Comparison of ENCODE assay signal across 26 cellular contexts in genomic region chr14:25178255-25178654, GRCh38.
DNase-seq lines count a peak whose midpoint lies in the region; ATAC-seq, FAIRE-seq and TF ChIP-seq lines count a peak whose summit lies in the region.
"Had no signal": no experiment of that assay in that cellular context is flagged by ENCODE, and none has a peak within 500 bp of the region (broad histone marks: within the 10 kb centered on the region; RNA-seq: fewer than 3 reads in every experiment).

No MANE protein-coding gene starts in this region.

- no peaks in the 10 kb centered on the region for H3K9me3 ChIP-seq in RWPE2 (ENCODE audit: severe bottlenecking)
- no peaks in the 10 kb centered on the region for H3K9me3 ChIP-seq in small intestine (ENCODE audit: control insufficient read depth, low read depth)
- H3K9me3 ChIP-seq in CD8-positive, alpha-beta memory T cell (ENCODE audit: low read length), result no peaks in the 10 kb centered on the region
- H3K9me3 ChIP-seq: A549, HAP-1 had no signal

- CTCF ChIA-PET in CD8-positive, alpha-beta memory T cell (lab: Charles Lee), result no interaction called here

- POLR2A ChIA-PET in CD8-positive, alpha-beta memory T cell (lab: Charles Lee), result no interaction called here

- peaks cover 4 to 18% (median 12%) of the 10 kb centered on the region in 5 donors for H3K9me3 Mint-ChIP-seq in CD8-positive, alpha-beta memory T cell

- no peaks in the 10 kb centered on the region for H3K36me3 Mint-ChIP-seq in CD8-positive, alpha-beta memory T cell
- H3K36me3 Mint-ChIP-seq: CD4-positive, CD25-positive, alpha-beta regulatory T cell had no signal

- TF ChIP-seq CTCF in RWPE2 (IDR thresholded peaks at IDR 0.05; ENCODE audit: poor library complexity, severe bottlenecking) (no peak), foreskin keratinocyte (conservative IDR thresholded peaks at IDR 0.05) (no peak), D721Med (IDR thresholded peaks at IDR 0.05; ENCODE audit: insufficient read depth, missing control alignments) (no peak)

- WGBS in small intestine, 3 donors, result 63 to 79% (median 78%) methylated on average over 3 of the region's 3 CpGs

- FAIRE-seq in small intestine (lab: Jason Lieb, UNC) (no peak), D721Med (lab: Jason Lieb, UNC) (no peak)
- FAIRE-seq: A549, GM12891, HTR-8/SVneo, RCC 7860 had no signal

- ATAC-seq in RWPE2 (ENCODE audit: low read depth) (peak; percentile 98), foreskin keratinocyte (peak; percentile 91)
- ATAC-seq: A549, GM23338 had no signal

- H3K36me3 ChIP-seq in RWPE2 (ENCODE audit: low read depth) (no peaks in the 10 kb centered on the region), small intestine (ENCODE audit: control insufficient read depth in 2 of 2, insufficient read depth in 2 of 2, low read length in 2 of 2) (no peaks in the 10 kb centered on the region)
- no peaks in the 10 kb centered on the region for H3K36me3 ChIP-seq in CD8-positive, alpha-beta memory T cell (ENCODE audit: insufficient read depth, low read length)
- H3K36me3 ChIP-seq: HAP-1 had no signal

- H3K4me3 ChIP-seq in RWPE2 (ENCODE audit: severe bottlenecking) (no peak overlapping the region), small intestine (ENCODE audit: low read depth in 1 of 2, low read length in 2 of 2) (no peak overlapping the region)
- no peak overlapping the region for H3K4me3 ChIP-seq in CD8-positive, alpha-beta memory T cell (ENCODE audit: low read length)
- H3K4me3 ChIP-seq: A549, GM23338, HAP-1 had no signal

- H3K4me1 ChIP-seq in RWPE2 (ENCODE audit: insufficient read depth, poor library complexity, severe bottlenecking), result peaks cover 24% of the 10 kb centered on the region
- H3K4me1 ChIP-seq in foreskin keratinocyte, result peaks cover 17% of the 10 kb centered on the region
- H3K4me1 ChIP-seq in small intestine (ENCODE audit: control insufficient read depth in 2 of 2, insufficient read depth in 1 of 2, low read depth in 1 of 2, low read length in 1 of 2), result no peaks in the 10 kb centered on the region
- no peaks in the 10 kb centered on the region for H3K4me1 ChIP-seq in CD8-positive, alpha-beta memory T cell (ENCODE audit: insufficient read depth, low read length)
- H3K4me1 ChIP-seq: A549, HAP-1 had no signal

- H3K4me3 Mint-ChIP-seq in CD8-positive, alpha-beta memory T cell, result no peak overlapping the region
- H3K4me3 Mint-ChIP-seq: CD4-positive, CD25-positive, alpha-beta regulatory T cell; GM23338 had no signal

- peak overlapping the region; percentile 76 for H3K27ac ChIP-seq in RWPE2 (ENCODE audit: poor library complexity, severe bottlenecking)
- H3K27ac ChIP-seq in foreskin keratinocyte, result peak overlapping the region; percentile 35
- H3K27ac ChIP-seq in small intestine (ENCODE audit: low read depth in 1 of 2, low read length in 1 of 2), result no peak overlapping the region
- H3K27ac ChIP-seq in CD8-positive, alpha-beta memory T cell (ENCODE audit: low read depth, low read length), result no peak overlapping the region
- H3K27ac ChIP-seq: A549 had no signal

- H3K4me1 Mint-ChIP-seq in CD8-positive, alpha-beta memory T cell, result no peaks in the 10 kb centered on the region
- H3K4me1 Mint-ChIP-seq: GM23338 had no signal

- H3K27me3 Mint-ChIP-seq in CD8-positive, alpha-beta memory T cell, result peaks cover 0 to 37% of the 10 kb centered on the region in 2 donors
- H3K27me3 Mint-ChIP-seq: CD4-positive, CD25-positive, alpha-beta regulatory T cell had no signal

- DNase-seq in HS-27A (ENCODE audit: low read depth) (peak; percentile 30), RWPE2 (ENCODE audit: low spot score) (no peak), foreskin keratinocyte (peak; percentile 75 to 89), small intestine (peak; percentile 37), AG08395 (ENCODE audit: low spot score) (no peak), D721Med (ENCODE audit: insufficient read length, low spot score) (no peak)
- no peak for DNase-seq in CD8-positive, alpha-beta memory T cell
- DNase-seq: CD4-positive, CD25-positive, alpha-beta regulatory T cell; COR-L47; DMS 273 treated with DMSO at 0.1 percent for 48 hours; DMS79 treated with DMSO at 0.1 percent for 48 hours; KG1; MV-4-11; NCI-H1105 treated with DMSO at 0.1 percent for 48 hours; NCI-H1694; NCI-H2081; NCI-H2171; NCI-H524 treated with DMSO at 0.1 percent for 48 hours; NCI-H82; Right ventricle myocardium superior had no signal

- H3K27me3 ChIP-seq in RWPE2 (ENCODE audit: insufficient read depth, poor library complexity, severe bottlenecking) (no peaks in the 10 kb centered on the region), foreskin keratinocyte (no peaks in the 10 kb centered on the region), small intestine (ENCODE audit: control insufficient read depth in 2 of 2, insufficient read depth in 2 of 2, low read length in 2 of 2) (no peaks in the 10 kb centered on the region)
- H3K27me3 ChIP-seq in CD8-positive, alpha-beta memory T cell (ENCODE audit: insufficient read depth, low read length, poor library complexity, severe bottlenecking), result no peaks in the 10 kb centered on the region

- no peak overlapping the region for H3K27ac Mint-ChIP-seq in CD8-positive, alpha-beta memory T cell
- H3K27ac Mint-ChIP-seq: CD4-positive, CD25-positive, alpha-beta regulatory T cell; GM23338 had no signal

Comparison
In these comparisons a context has a peak if more than half of its experiments do, and no peak if none do; other contexts are left out.
1. DNase-seq: peak in HS-27A (single experiment), foreskin keratinocyte (2 of 2) and small intestine (single experiment); none in RWPE2 (single experiment), AG08395 (single experiment), D721Med (single experiment) and CD8-positive, alpha-beta memory T cell (0 of 5).
2. H3K27ac ChIP-seq: peak in RWPE2 (single experiment) and foreskin keratinocyte (single experiment); none in small intestine (0 of 2) and CD8-positive, alpha-beta memory T cell (single experiment).